Comparison of ENCODE assay signal across 35 cellular contexts in genomic region chr15:79133309-79133708, GRCh38. TPM values are rescaled to one million over a fixed set of nuclear protein-coding genes. Genes with fewer than 3 reads are reported as not detected.
DNase-seq lines count a peak whose midpoint lies in the region; ATAC-seq, FAIRE-seq and TF ChIP-seq lines count a peak whose summit lies in the region.
"Had no signal": no experiment of that assay in that cellular context is flagged by ENCODE, and none has a peak within 500 bp of the region (broad histone marks: within the 10 kb centered on the region; RNA-seq: fewer than 3 reads in every experiment).

No MANE protein-coding gene starts in this region.

- H2BK5ac ChIP-seq in IMR-90 (ENCODE audit: low read depth, low read length, poor library complexity, severe bottlenecking) = no peak overlapping the region

- H3K27ac ChIP-seq in HepG2 (ENCODE audit: extremely low read length, insufficient read depth, low read length) = no peak overlapping the region
- no peak overlapping the region for H3K27ac ChIP-seq in right lobe of liver
- no peak overlapping the region for H3K27ac ChIP-seq in A549
- H3K27ac ChIP-seq in IMR-90 (ENCODE audit: insufficient read depth, low read length) = no peak overlapping the region
- no peak overlapping the region for H3K27ac ChIP-seq in K562 (ENCODE audit: extremely low read depth, low read depth, low read length)
- no peak overlapping the region for H3K27ac ChIP-seq in transverse colon
- H3K27ac ChIP-seq: 22Rv1; BLaER1; BLaER1 treated with 17β-estradiol and CSF1 and Interleukin-3, amounts not matched to agents 10 nM and 100 nM; C4-2B had no signal

- no peak for TF ChIP-seq EP300 in HepG2 (IDR thresholded peaks at IDR 0.05; ENCODE audit: low read depth in 2 of 2, low read length in 2 of 2)
- TF ChIP-seq EP300 in HepG2 (CRISPR knock-in tag; IDR thresholded peaks at IDR 0.05; ENCODE audit: borderline replicate concordance) = no peak
- no peak for TF ChIP-seq EP300 in A549 (IDR thresholded peaks at IDR 0.05)
- TF ChIP-seq EP300 in K562 (IDR thresholded peaks at IDR 0.05; ENCODE audit: low read length) = no peak
- no peak for TF ChIP-seq EP300 in transverse colon (IDR thresholded peaks at IDR 0.05; ENCODE audit: low read depth)

- H4K20me1 ChIP-seq in HepG2 (ENCODE audit: insufficient read depth, low read length) (no peaks in the 10 kb centered on the region), IMR-90 (ENCODE audit: insufficient read depth, low read length) (no peaks in the 10 kb centered on the region), K562 (replicated peaks; ENCODE audit: control insufficient read depth, insufficient read depth, low read length) (no peaks in the 10 kb centered on the region)
- H4K20me1 ChIP-seq: BLaER1; BLaER1 treated with 17β-estradiol and CSF1 and Interleukin-3, amounts not matched to agents 10 nM and 100 nM had no signal

- H2AK9ac ChIP-seq in IMR-90 (replicated peaks; ENCODE audit: low read depth, low read length, poor library complexity) = no peak overlapping the region

- no peak for DNase-seq in HepG2 (ENCODE audit: low spot score)
- DNase-seq in right lobe of liver = no peak
- DNase-seq in A549 (ENCODE audit: low read depth in 1 of 2, low spot score in 1 of 2) = no peak
- no peak for DNase-seq in IMR-90
- no peak for DNase-seq in K562 (ENCODE audit: extremely low read depth in 1 of 4, low spot score in 3 of 4)
- DNase-seq in A172 (ENCODE audit: low spot score) = no peak
- no peak for DNase-seq in activated CD8-positive, alpha-beta memory T cell treated with anti-CD3 and anti-CD28 coated beads, Interleukin-2, amount 50 U/mL, for 48 hours
- no peak for DNase-seq in transverse colon
- DNase-seq: 8988T; ACHN; AML-193; BE2C; C1 segment of cervical spinal cord; Caco-2; Calu3; CD4-positive, alpha-beta memory T cell; CD4-positive, alpha-beta T cell; CD4-positive, CD25-positive, alpha-beta regulatory T cell; CD8-positive, alpha-beta memory T cell; CD8-positive, alpha-beta T cell; COR-L47; DMS 273 treated with DMSO at 0.1 percent for 48 hours; DMS153; DMS79; DMS79 treated with DMSO at 0.1 percent for 48 hours; DND-41; EL had no signal

- no peak overlapping the region for H4K91ac ChIP-seq in IMR-90 (ENCODE audit: insufficient read depth, low read depth, low read length)

- H3K9ac ChIP-seq in HepG2 (ENCODE audit: insufficient read depth, low read depth, low read length) (no peak overlapping the region), IMR-90 (ENCODE audit: low read depth, low read length) (no peak overlapping the region), K562 (ENCODE audit: insufficient read depth in 1 of 2, low read depth in 2 of 2, low read length in 2 of 2) (no peak overlapping the region)
- H3K9ac ChIP-seq: BLaER1; BLaER1 treated with 17β-estradiol and CSF1 and Interleukin-3, amounts not matched to agents 10 nM and 100 nM had no signal

- H2AK5ac ChIP-seq in IMR-90 (ENCODE audit: low read depth, low read length) = no peak overlapping the region

- no peaks in the 10 kb centered on the region for H3K79me1 ChIP-seq in IMR-90 (ENCODE audit: low read depth in 1 of 2, low read length in 2 of 2)

- no peak overlapping the region for H3K18ac ChIP-seq in IMR-90 (ENCODE audit: low read depth, low read length)

- H4K5ac ChIP-seq in IMR-90 (ENCODE audit: low read depth, low read length) = no peak overlapping the region

- no peak overlapping the region for H2BK15ac ChIP-seq in IMR-90 (ENCODE audit: low read depth, low read length)

- no peak for ATAC-seq in HepG2
- ATAC-seq in right lobe of liver = no peak
- ATAC-seq in A549 = no peak
- ATAC-seq in IMR-90 (ENCODE audit: low read depth) = no peak
- ATAC-seq in K562 = no peak
- ATAC-seq: CD8-positive, alpha-beta T cell had no signal

- POLR2A ChIA-PET in HepG2 (lab: Yijun Ruan, JAX) = no interaction called here
- POLR2A ChIA-PET in A549 (lab: Yijun Ruan, JAX) = no interaction called here
- POLR2A ChIA-PET in IMR-90 (lab: Charles Lee; ENCODE audit: unreplicated experiment) = no interaction called here
- POLR2A ChIA-PET in K562 (lab: Yijun Ruan, JAX) = no interaction called here

- H3K9me3 ChIP-seq in HepG2 (ENCODE audit: low read length) = peaks cover 14% of the 10 kb centered on the region; the same call in 1 of the 2 replicates
- H3K9me3 ChIP-seq in right lobe of liver = no peaks in the 10 kb centered on the region
- H3K9me3 ChIP-seq in A549 = peaks cover 11% of the 10 kb centered on the region; the same call in 1 of the 3 replicates
- no peaks in the 10 kb centered on the region for H3K9me3 ChIP-seq in IMR-90 (ENCODE audit: control insufficient read depth, insufficient read depth, low read length)
- no peaks in the 10 kb centered on the region for H3K9me3 ChIP-seq in K562 (replicated peaks; ENCODE audit: control insufficient read depth, insufficient read depth, low read depth, low read length)
- no peaks in the 10 kb centered on the region for H3K9me3 ChIP-seq in transverse colon
- H3K9me3 ChIP-seq: BE2C, Caco-2 had no signal

- H3K36me3 ChIP-seq in HepG2 (replicated peaks in 1 of 2; ENCODE audit: control insufficient read depth in 1 of 2, insufficient read depth in 2 of 2, low read length in 2 of 2) = no peaks in the 10 kb centered on the region
- H3K36me3 ChIP-seq in right lobe of liver = no peaks in the 10 kb centered on the region
- H3K36me3 ChIP-seq in IMR-90 (ENCODE audit: control insufficient read depth, insufficient read depth, low read length) = no peaks in the 10 kb centered on the region
- H3K36me3 ChIP-seq in K562 (ENCODE audit: control insufficient read depth, insufficient read depth, low read length) = no peaks in the 10 kb centered on the region
- H3K36me3 ChIP-seq in transverse colon = no peaks in the 10 kb centered on the region
- H3K36me3 ChIP-seq: BE2C; BLaER1; BLaER1 treated with 17β-estradiol and CSF1 and Interleukin-3, amounts not matched to agents 10 nM and 100 nM had no signal

- CTCF ChIA-PET in HepG2 (lab: Yijun Ruan, JAX; ENCODE audit: low intra/inter-chr PET ratio, low total read pairs) = no interaction called here
- CTCF ChIA-PET in A549 (lab: Yijun Ruan, JAX) = interaction anchor here (0.8 to 1.0 kb wide), 2 partner anchors 10 to 34 kb away, joined by 3 read pairs; no protein-coding TSS in a partner anchor
- CTCF ChIA-PET in IMR-90 (lab: Yijun Ruan, JAX) = no interaction called here
- CTCF ChIA-PET in K562 (lab: Yijun Ruan, JAX; ENCODE audit: low intra/inter-chr PET ratio) = no interaction called here

- peaks cover 0 to 6% of the 10 kb centered on the region in 2 experiments; a peak in 1 of 5 replicates for H3K27me3 ChIP-seq in HepG2 (ENCODE audit: control insufficient read depth in 1 of 2, insufficient read depth in 2 of 2, low read length in 2 of 2)
- no peaks in the 10 kb centered on the region for H3K27me3 ChIP-seq in right lobe of liver
- no peaks in the 10 kb centered on the region for H3K27me3 ChIP-seq in IMR-90 (ENCODE audit: control insufficient read depth, insufficient read depth, low read length)
- H3K27me3 ChIP-seq in K562 (ENCODE audit: control insufficient read depth in 2 of 2, insufficient read depth in 2 of 2, low read length in 2 of 2) = peaks cover 3 to 10% of the 10 kb centered on the region in 2 experiments; a peak in 4 of 5 replicates
- peaks cover 7% of the 10 kb centered on the region for H3K27me3 ChIP-seq in transverse colon
- H3K27me3 ChIP-seq: BE2C; BLaER1; BLaER1 treated with 17β-estradiol and CSF1 and Interleukin-3, amounts not matched to agents 10 nM and 100 nM had no signal

- no peak overlapping the region for H3K4ac ChIP-seq in IMR-90 (ENCODE audit: low read depth, low read length)

- no peaks in the 10 kb centered on the region for H3K9me1 ChIP-seq in IMR-90 (ENCODE audit: insufficient read depth, low read length)
- no peaks in the 10 kb centered on the region for H3K9me1 ChIP-seq in K562 (ENCODE audit: control insufficient read depth, insufficient read depth, low read length)

- no peak overlapping the region for H4K8ac ChIP-seq in IMR-90 (ENCODE audit: low read depth in 2 of 2, low read length in 2 of 2)

- H2BK20ac ChIP-seq in IMR-90 (ENCODE audit: low read depth, low read length) = no peak overlapping the region

- H3K79me2 ChIP-seq in HepG2 (ENCODE audit: insufficient read depth, low read length) (no peaks in the 10 kb centered on the region), K562 (ENCODE audit: control insufficient read depth, insufficient read depth, low read length) (no peaks in the 10 kb centered on the region)

- TF ChIP-seq POLR2A in HepG2 (IDR thresholded peaks at IDR 0.05; ENCODE audit: insufficient read depth in 1 of 2, low read depth in 2 of 2, low read length in 2 of 2) (no peak), right lobe of liver (IDR thresholded peaks at IDR 0.05) (no peak), A549 (IDR thresholded peaks at IDR 0.05; ENCODE audit: low read length) (no peak), IMR-90 (IDR thresholded peaks at IDR 0.05; ENCODE audit: low read depth, low read length) (no peak), K562 (conservative IDR thresholded peaks at IDR 0.05) (no peak), transverse colon (IDR thresholded peaks at IDR 0.05) (no peak)

- BruUV-seq in HepG2 (replicated peaks; lab: Mats Ljungman, UMichigan) (no TSS peak), IMR-90 (replicated peaks; lab: Mats Ljungman, UMichigan) (no TSS peak), K562 (replicated peaks; lab: Mats Ljungman, UMichigan) (no TSS peak)

- WGBS in HepG2 (ENCODE audit: low lambda C conversion rate) = 0% methylated on average over 2 of the region's 2 CpGs
- WGBS in right lobe of liver (ENCODE audit: insufficient coverage, low coverage, low lambda C conversion rate, missing lambda C conversion rate) = 63% methylated on average over 2 of the region's 2 CpGs
- 15% methylated on average over 2 of the region's 2 CpGs for WGBS in A549 (ENCODE audit: missing lambda C conversion rate)
- WGBS in IMR-90 (ENCODE audit: extremely low coverage in 2 of 2, insufficient read length in 1 of 2), 2 experiments = no CpG with 5 or more reads among the region's 2 CpGs
- 0% methylated on average over 2 of the region's 2 CpGs for WGBS in K562 (ENCODE audit: insufficient coverage, low coverage, missing lambda C conversion rate)
- WGBS in transverse colon (ENCODE audit: low coverage in 1 of 2), 2 donors = 82% methylated on average over 2 of the region's 2 CpGs; no CpG with 5 or more reads in 1 of the 2 donors

- TF ChIP-seq RAD21 in HepG2 (CRISPR knock-in tag; IDR thresholded peaks at IDR 0.05) (no peak), A549 (conservative IDR thresholded peaks at IDR 0.05 in 1 of 2, IDR thresholded peaks at IDR 0.05 in 1 of 2) (no peak), IMR-90 (IDR thresholded peaks at IDR 0.05; ENCODE audit: low read length) (no peak), K562 (CRISPR knock-in tag; conservative IDR thresholded peaks at IDR 0.05 in 1 of 2, IDR thresholded peaks at IDR 0.05 in 1 of 2) (no peak)

- FAIRE-seq in HepG2 (lab: Jason Lieb, UNC) (no peak), A549 (lab: Jason Lieb, UNC) (no peak), K562 (lab: Jason Lieb, UNC) (no peak)
- FAIRE-seq: A204.1, D721Med had no signal

- no peak overlapping the region for H3K14ac ChIP-seq in IMR-90 (replicated peaks; ENCODE audit: low read depth, low read length)

- dilution Hi-C loops in IMR-90 (cut with HindIII; ENCODE audit: low sequenced_read_pairs, unreplicated experiment) = no loop called here

- in situ Hi-C loops in HepG2 (cut with HindIII; ENCODE audit: extremely low pct_ligation_motif_present, low pct_unique_long_range_greater_than_20kb) = no loop called here
- in situ Hi-C loops in IMR-90 (cut with MboI; ENCODE audit: low sequenced_read_pairs) = no loop called here
- in situ Hi-C loops in K562 (cut with MboI) = no loop called here
- in situ Hi-C loops in transverse colon (cut with MboI; ENCODE audit: low pct_ligation_motif_present in 1 of 4, low pct_unique_long_range_greater_than_20kb in 1 of 4, low sequenced_read_pairs in 3 of 4) = no loop called here

- H2AFZ ChIP-seq in HepG2 (ENCODE audit: low read length) (no peak overlapping the region), IMR-90 (replicated peaks; ENCODE audit: low read length, poor library complexity) (no peak overlapping the region), K562 (ENCODE audit: low read depth, low read length) (no peak overlapping the region)

- no peak overlapping the region for H3K23ac ChIP-seq in IMR-90 (ENCODE audit: low read depth, low read length)

- H3K4me3 ChIP-seq in HepG2 (replicated peaks in 1 of 3; ENCODE audit: insufficient read depth in 1 of 3, low read depth in 2 of 3, low read length in 3 of 3) = no peak overlapping the region
- H3K4me3 ChIP-seq in right lobe of liver = no peak overlapping the region
- no peak overlapping the region for H3K4me3 ChIP-seq in A549
- no peak overlapping the region for H3K4me3 ChIP-seq in IMR-90 (ENCODE audit: insufficient read depth, low read depth, low read length)
- H3K4me3 ChIP-seq in K562 = no peak overlapping the region
- no peak overlapping the region for H3K4me3 ChIP-seq in transverse colon
- H3K4me3 ChIP-seq: BLaER1; BLaER1 treated with 17β-estradiol and CSF1 and Interleukin-3, amounts not matched to agents 10 nM and 100 nM had no signal

- intact Hi-C loops in HepG2 (cut with micrococcal nuclease; ENCODE audit: unreplicated experiment) = no loop called here
- intact Hi-C loops in right lobe of liver (cut with DNase I) = no loop called here
- intact Hi-C loops in IMR-90 (cut with micrococcal nuclease) = no loop called here
- intact Hi-C loops in K562 (cut with micrococcal nuclease) = no loop called here
- intact Hi-C loops in transverse colon (cut with DNase I; ENCODE audit: low total_unique reads) = no loop called here

- no peak overlapping the region for H3K56ac ChIP-seq in IMR-90 (ENCODE audit: extremely low read depth, insufficient read depth, low read length)

- no peak for TF ChIP-seq CTCF in HepG2 (CRISPR knock-in tag; IDR thresholded peaks at IDR 0.05)
- TF ChIP-seq CTCF in right lobe of liver (IDR thresholded peaks at IDR 0.05) = no peak
- TF ChIP-seq CTCF in A549 (IDR thresholded peaks at IDR 0.05) = no peak
- TF ChIP-seq CTCF in IMR-90 (conservative IDR thresholded peaks at IDR 0.05; ENCODE audit: low read depth, low read length) = no peak
- no peak for TF ChIP-seq CTCF in K562 (IDR thresholded peaks at IDR 0.05 in 2 of 3, conservative IDR thresholded peaks at IDR 0.05 in 1 of 3; ENCODE audit: insufficient read depth in 2 of 3, low read depth in 1 of 3, low read length in 3 of 3)
- no peak for TF ChIP-seq CTCF in transverse colon (IDR thresholded peaks at IDR 0.05)

- H3K4me1 ChIP-seq in HepG2 (ENCODE audit: insufficient read depth, low read length) = no peaks in the 10 kb centered on the region
- no peaks in the 10 kb centered on the region for H3K4me1 ChIP-seq in right lobe of liver
- no peaks in the 10 kb centered on the region for H3K4me1 ChIP-seq in A549
- no peaks in the 10 kb centered on the region for H3K4me1 ChIP-seq in IMR-90 (ENCODE audit: control insufficient read depth, insufficient read depth, low read length)
- H3K4me1 ChIP-seq in K562 (replicated peaks in 1 of 2; ENCODE audit: control insufficient read depth in 2 of 2, insufficient read depth in 2 of 2, low read length in 2 of 2) = no peaks in the 10 kb centered on the region
- no peaks in the 10 kb centered on the region for H3K4me1 ChIP-seq in transverse colon
- H3K4me1 ChIP-seq: BE2C; BLaER1; BLaER1 treated with 17β-estradiol and CSF1 and Interleukin-3, amounts not matched to agents 10 nM and 100 nM; Caco-2 had no signal

- H2BK120ac ChIP-seq in IMR-90 (ENCODE audit: low read depth, low read length) = no peak overlapping the region

- H3K4me2 ChIP-seq in HepG2 (ENCODE audit: low read depth, low read length) (no peak overlapping the region), A549 (no peak overlapping the region), IMR-90 (ENCODE audit: low read depth, low read length) (no peak overlapping the region), K562 (ENCODE audit: insufficient read depth, low read length) (no peak overlapping the region)
- H3K4me2 ChIP-seq: BLaER1; BLaER1 treated with 17β-estradiol and CSF1 and Interleukin-3, amounts not matched to agents 10 nM and 100 nM had no signal

RNA-seq across cellular contexts. Expression of gene RASGRF1, which starts 42.7 kb away (rescaled TPM):
- total RNA-seq in HepG2 (2016; rRNA removed; fragmentation: Illumina TruSeq; extraction: Trizol) (0.55 TPM in 2 replicates), right lobe of liver (under 1 TPM in 1 of 6 experiments, not detected in 5; 0.29 TPM), IMR-90 (2012; rRNA removed) (under 0.01 TPM in 2 replicates), K562 (2014; rRNA removed) (not detected in 2 replicates), K562 (2014; rRNA removed; fragmentation: Illumina TruSeq; extraction: Trizol) (0.04 TPM in 1 of 2 replicates, not detected in the other), K562 (2015; rRNA removed; fragmentation: Illumina TruSeq; extraction: Trizol) (0.04 TPM in 2 replicates), K562 (2021) (0.58 TPM in 1 of 2 replicates, not detected in the other), transverse colon (under 1 TPM in 3 of 4 donors, not detected in 1; 0.14 to 0.75 (median 0.64) TPM)
- 0.51 and 0.71 TPM in 2 replicates for total RNA-seq in HepG2 (2016; cell fraction: cytosol; rRNA removed; fragmentation: Illumina TruSeq; extraction: Trizol; ENCODE audit: low read depth)
- 0.09 and 0.13 TPM in 2 replicates for total RNA-seq in HepG2 (2016; cell fraction: insoluble cytoplasmic fraction; rRNA removed; fragmentation: Illumina TruSeq; extraction: Trizol)
- total RNA-seq in HepG2 (2016; cell fraction: membrane; rRNA removed; fragmentation: Illumina TruSeq; extraction: Trizol) = 0.24 and 0.40 TPM in 2 replicates
- total RNA-seq in HepG2 (2016; cell fraction: nucleus; rRNA removed; fragmentation: Illumina TruSeq; extraction: Trizol) = 0.34 and 0.78 TPM in 2 replicates
- polyA plus RNA-seq in HepG2 (2011; rRNA removed) (1.2 and 3.0 TPM in 2 replicates), A549 (2011; rRNA removed) (0.13 and 0.19 TPM in 2 replicates), A549 (2017; fragmentation: RNase III; extraction: RNeasy Plus Mini Kit Qiagen cat#74134 plus additional on column Dnase treatment) (0.07 to 0.26 TPM (median 0.21 TPM) in 3 replicates), IMR-90 (2012; rRNA removed) (0.06 and 0.15 TPM in 2 replicates), K562 (2011; rRNA removed) (0.03 and 0.07 TPM in 2 replicates), K562 (2014; fragmentation: Illumina TruSeq; extraction: Trizol) (0.04 and 0.16 TPM in 2 replicates), K562 (2014; fragmentation: Nextera tagmentation; extraction: Ambion mirVana) (under 1 TPM; 0.03 to 0.06 TPM), K562 (2014; rRNA removed) (0.40 TPM in 1 of 2 replicates, not detected in the other)
- polyA plus RNA-seq in HepG2 (2011; cell fraction: cytosol; rRNA removed) = 1.0 TPM in 2 replicates
- polyA plus RNA-seq in HepG2 (2011; cell fraction: nucleus; rRNA removed) = 2.5 and 3.4 TPM in 2 replicates
- 0.91 and 1.3 TPM in 2 replicates for polyA plus RNA-seq in HepG2 (2012)
- 0.15 and 0.17 TPM in 2 replicates for polyA plus RNA-seq in HepG2 (2016; cell fraction: cytosol; fragmentation: Illumina TruSeq; extraction: Trizol; ENCODE audit: low read depth)
- 0.09 and 0.22 TPM in 2 replicates for polyA plus RNA-seq in HepG2 (2016; cell fraction: insoluble cytoplasmic fraction; fragmentation: Illumina TruSeq; extraction: Trizol; ENCODE audit: low read depth)
- polyA plus RNA-seq in HepG2 (2016; cell fraction: membrane; fragmentation: Illumina TruSeq; extraction: Trizol; ENCODE audit: low read depth) = 0.37 and 0.96 TPM in 2 replicates
- polyA plus RNA-seq in HepG2 (2016; cell fraction: nucleus; fragmentation: Illumina TruSeq; extraction: Trizol; ENCODE audit: insufficient read depth, low read depth) = 0.15 TPM in 1 of 2 replicates, not detected in the other
- polyA minus RNA-seq in HepG2 (2011; rRNA and poly(A)+ RNA removed; ENCODE audit: low replicate concordance) = 0.09 and 0.70 TPM in 2 replicates
- polyA minus RNA-seq in HepG2 (2011; cell fraction: cytosol; rRNA and poly(A)+ RNA removed) = 0.69 and 1.2 TPM in 2 replicates
- 3.7 and 5.4 TPM in 2 replicates for polyA minus RNA-seq in HepG2 (2011; cell fraction: nucleus; rRNA and poly(A)+ RNA removed)
- polyA plus RNA-seq in A549 (2012; cell fraction: cytosol; rRNA removed) = 0.07 and 0.08 TPM in 2 replicates
- polyA plus RNA-seq in A549 (2012; cell fraction: nucleus; rRNA removed) = 0.04 and 0.05 TPM in 2 replicates
- 0.04 TPM in 1 of 2 replicates, not detected in the other for polyA minus RNA-seq in A549 (2011; rRNA and poly(A)+ RNA removed)
- 0.08 and 0.41 TPM in 2 replicates for polyA plus RNA-seq in IMR-90 (2012; cell fraction: cytosol; rRNA removed)
- polyA plus RNA-seq in IMR-90 (2012; cell fraction: nucleus; rRNA removed; ENCODE audit: low replicate concordance) = 0.05 and 0.60 TPM in 2 replicates
- total RNA-seq in K562 (2011; cell fraction: chromatin; rRNA removed; ENCODE audit: low replicate concordance) = 0.46 and 0.53 TPM in 2 replicates
- 0.13 and 0.17 TPM in 2 replicates for total RNA-seq in K562 (2011; cell fraction: nucleolus; rRNA removed)
- 1.5 TPM in 1 of 2 replicates, not detected in the other for total RNA-seq in K562 (2011; cell fraction: nucleoplasm; rRNA removed)
- 0.03 and 0.07 TPM in 2 replicates for polyA plus RNA-seq in K562 (2011; cell fraction: cytosol; rRNA removed)
- 0.11 and 0.61 TPM in 2 replicates for polyA plus RNA-seq in K562 (2011; cell fraction: nucleus; rRNA removed)
- polyA plus RNA-seq in K562 (2012) = 0.08 and 0.22 TPM in 2 replicates
- polyA minus RNA-seq in K562 (2011; rRNA and poly(A)+ RNA removed) = 0.88 TPM in 1 of 2 replicates, not detected in the other
- polyA minus RNA-seq in K562 (2011; cell fraction: cytosol; rRNA and poly(A)+ RNA removed) = not detected in 2 replicates
- polyA minus RNA-seq in K562 (2011; cell fraction: nucleus; rRNA and poly(A)+ RNA removed) = 0.27 TPM in 1 of 2 replicates, not detected in the other
- 1.2 and 2.1 TPM in 2 replicates for total RNA-seq in A172 (2014; rRNA removed; shearing (Covaris generic))
- total RNA-seq: CD4-positive, alpha-beta memory T cell; CD4-positive, alpha-beta T cell; CD4-positive, CD25-positive, alpha-beta regulatory T cell; CD8-positive, alpha-beta memory T cell; CD8-positive, alpha-beta T cell; Daoy had no signal
- polyA plus RNA-seq: CD14-positive monocyte; CD4-positive, alpha-beta memory T cell; CD4-positive, CD25-positive, alpha-beta regulatory T cell; CD8-positive, alpha-beta memory T cell had no signal

Comparison
In these comparisons a context has a peak if more than half of its experiments do, and no peak if none do; other contexts are left out.
1. Of the 241 proteins assayed by ChIP-seq in both HepG2 and K562: peak only in HepG2: MAFF and MAFK; only in K562: MAFG; in both: none; in neither: 238.